In the genomic region with DNA sequence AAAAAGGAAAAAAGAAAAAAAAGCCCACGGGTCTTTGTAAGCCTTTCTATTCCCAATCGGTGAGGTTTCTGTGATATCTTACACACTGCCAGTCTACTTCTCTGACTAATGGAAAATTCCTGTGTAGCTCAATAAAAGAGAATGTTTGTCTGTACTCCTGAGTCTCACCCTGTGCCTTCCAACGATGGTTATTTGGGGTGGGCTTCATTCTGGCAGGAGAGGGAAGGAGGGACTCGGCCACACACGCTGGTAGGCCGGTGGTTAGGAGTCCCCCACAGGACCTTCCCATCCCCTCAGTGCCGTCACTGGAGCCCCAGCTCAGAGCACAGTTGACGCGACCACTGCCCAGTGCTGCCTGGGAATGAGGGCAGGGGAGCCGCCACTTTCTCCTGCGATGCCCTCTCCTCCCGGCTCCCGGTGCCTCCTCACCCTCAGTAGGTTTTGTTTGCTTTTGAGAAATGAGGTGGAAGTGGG, we compare ENCODE assay signal across 7 cellular contexts.
DNase-seq lines count a peak whose midpoint lies in the region; ATAC-seq and TF ChIP-seq lines count a peak whose summit lies in the region.

No MANE protein-coding gene starts in this region.

- POLR2A ChIA-PET in naive thymus-derived CD8-positive, alpha-beta T cell (lab: Charles Lee), result no interaction called here

- peaks cover 10% of the 10 kb centered on the region for H3K36me3 ChIP-seq in SJSA1
- peaks cover 13% of the 10 kb centered on the region for H3K36me3 ChIP-seq in endodermal cell (ENCODE audit: control insufficient read depth, insufficient read depth, low read length)

- WGBS in endodermal cell (ENCODE audit: insufficient coverage in 1 of 2, insufficient read length in 1 of 2), 2 experiments, result 78 to 82% methylated on average over 7 to 11 of the region's 13 CpGs

- DNase-seq in SJSA1 (ENCODE audit: low read depth in 1 of 2, low spot score in 2 of 2) (peak in 1 of 2 experiments; percentile 62), endodermal cell (peak; percentile 66), NCI-H524 treated with DMSO at 0.1 percent for 48 hours (lab: John Stamatoyannopoulos, UW) (no peak), GM10266 (ENCODE audit: extremely low spot score) (no peak)
- DNase-seq in naive thymus-derived CD8-positive, alpha-beta T cell, result peak in 1 of 10 donors; percentile 14

- H3K27me3 ChIP-seq in SJSA1 (replicated peaks) (no peaks in the 10 kb centered on the region), endodermal cell (ENCODE audit: control insufficient read depth, insufficient read depth, low read length, poor library complexity, severe bottlenecking) (no peaks in the 10 kb centered on the region)

- peaks cover 34% of the 10 kb centered on the region for H3K4me1 Mint-ChIP-seq in endodermal cell
- H3K4me1 Mint-ChIP-seq in naive thymus-derived CD8-positive, alpha-beta T cell, result peaks cover 12 to 36% (median 31%) of the 10 kb centered on the region in 4 donors

- H3K4me3 Mint-ChIP-seq in endodermal cell, result peak overlapping the region; percentile 57
- peak overlapping the region; percentile 29 to 93 (median 88) for H3K4me3 Mint-ChIP-seq in naive thymus-derived CD8-positive, alpha-beta T cell

- H3K4me1 ChIP-seq in SJSA1 (replicated peaks) (peaks cover 23% of the 10 kb centered on the region), endodermal cell (ENCODE audit: control insufficient read depth, insufficient read depth, low read length) (peaks cover 12% of the 10 kb centered on the region)

- ATAC-seq in GM21619 (IDR thresholded peaks at IDR 0.05; ENCODE audit: unreplicated experiment) (peak; percentile 13), GM18517 (IDR thresholded peaks at IDR 0.05; ENCODE audit: unreplicated experiment) (no peak)
- ATAC-seq in naive thymus-derived CD8-positive, alpha-beta T cell, result peak in 1 of 2 donors; percentile 30

- no peaks in the 10 kb centered on the region for H3K9me3 ChIP-seq in SJSA1 (replicated peaks)
- no peaks in the 10 kb centered on the region for H3K9me3 ChIP-seq in endodermal cell (ENCODE audit: control insufficient read depth, low read length)

- H3K27ac ChIP-seq in SJSA1 (peak overlapping the region; percentile 88), endodermal cell (ENCODE audit: low read depth, low read length) (no peak overlapping the region)

- H3K4me3 ChIP-seq in SJSA1 (peak overlapping the region; percentile 26), endodermal cell (ENCODE audit: low read length) (no peak overlapping the region)

- H3K27me3 Mint-ChIP-seq in endodermal cell (ENCODE audit: insufficient read depth), result no peaks in the 10 kb centered on the region
- H3K27me3 Mint-ChIP-seq in naive thymus-derived CD8-positive, alpha-beta T cell, result no peaks in the 10 kb centered on the region

- peak overlapping the region; percentile 82 for H3K27ac Mint-ChIP-seq in endodermal cell
- H3K27ac Mint-ChIP-seq in naive thymus-derived CD8-positive, alpha-beta T cell, result peak overlapping the region in 7 of 10 donors; percentile 77 to 94 (median 87)

- no peak overlapping the region for H3K9ac ChIP-seq in endodermal cell (ENCODE audit: extremely low read depth, low read length, poor library complexity, severe bottlenecking)

- TF ChIP-seq CTCF in endodermal cell (conservative IDR thresholded peaks at IDR 0.05), result no peak
- TF ChIP-seq CTCF in GM10266 (IDR thresholded peaks at IDR 0.05; ENCODE audit: control insufficient read depth, insufficient read depth, low read depth, missing control alignments), result no peak

- no peaks in the 10 kb centered on the region for H3K9me3 Mint-ChIP-seq in endodermal cell
- no peaks in the 10 kb centered on the region for H3K9me3 Mint-ChIP-seq in naive thymus-derived CD8-positive, alpha-beta T cell

- H3K36me3 Mint-ChIP-seq in endodermal cell (ENCODE audit: low read depth), result peaks cover 6% of the 10 kb centered on the region
- peaks cover 0 to 11% (median 2%) of the 10 kb centered on the region in 3 donors for H3K36me3 Mint-ChIP-seq in naive thymus-derived CD8-positive, alpha-beta T cell
